27 cellular contexts compared by ENCODE assay signal in genomic region chrX:153881281-153881680, GRCh38. TPM values are rescaled to one million over a fixed set of nuclear protein-coding genes. Genes with fewer than 3 reads are reported as not detected.
A peak's percentile ranks its signal among the peaks of the same experiment; 100 is the strongest.
DNase-seq lines count a peak whose midpoint lies in the region; ATAC-seq and TF ChIP-seq lines count a peak whose summit lies in the region.
"Had no signal": no experiment of that assay in that cellular context is flagged by ENCODE, and none has a peak within 500 bp of the region (broad histone marks: within the 10 kb centered on the region; RNA-seq: fewer than 3 reads in every experiment).

No MANE protein-coding gene starts in this region.

- no peaks in the 10 kb centered on the region for H3K9me3 ChIP-seq in SJCRH30 (replicated peaks)
- H3K9me3 ChIP-seq in mesenchymal stem cell (ENCODE audit: control insufficient read depth, low read length) = no peaks in the 10 kb centered on the region
- no peaks in the 10 kb centered on the region for H3K9me3 ChIP-seq in CD4-positive, alpha-beta memory T cell (ENCODE audit: control insufficient read depth in 1 of 2, low read length in 2 of 2)
- H3K9me3 ChIP-seq in ovary = no peaks in the 10 kb centered on the region

- H2BK5ac ChIP-seq in mesenchymal stem cell (ENCODE audit: low read depth, low read length, poor library complexity, severe bottlenecking) = no peak overlapping the region

- WGBS in mesenchymal stem cell = 74% methylated on average over 6 of the region's 7 CpGs
- 62 to 75% (median 70%) methylated on average over 7 of the region's 7 CpGs for WGBS in ovary, 3 donors

- no peak overlapping the region for H3K23ac ChIP-seq in mesenchymal stem cell (ENCODE audit: low read length in 2 of 2)

- no peak overlapping the region for H3K4me3 Mint-ChIP-seq in stimulated activated naive B cell treated with anti-CD40 and anti-IgM and Interleukin-4, amounts not matched to agents 10 μg/mL and 1 μg/mL and 100 μg/mL, for 72 hours
- H3K4me3 Mint-ChIP-seq in CD4-positive, alpha-beta memory T cell = no peak overlapping the region
- H3K4me3 Mint-ChIP-seq: CD4-positive, alpha-beta T cell had no signal

- no peak overlapping the region for H4K8ac ChIP-seq in mesenchymal stem cell (ENCODE audit: low read length)

- no peak overlapping the region for H2AK5ac ChIP-seq in mesenchymal stem cell (ENCODE audit: low read length, severe bottlenecking)

- H2AFZ ChIP-seq in mesenchymal stem cell (ENCODE audit: low read depth, low read length) = no peak overlapping the region
- H2AFZ ChIP-seq: PC-9 had no signal

- peaks cover 0 to 2% of the 10 kb centered on the region in 2 donors for H3K36me3 Mint-ChIP-seq in stimulated activated naive B cell treated with anti-CD40 and anti-IgM and Interleukin-4, amounts not matched to agents 10 μg/mL and 1 μg/mL and 100 μg/mL, for 72 hours
- H3K36me3 Mint-ChIP-seq in CD4-positive, alpha-beta memory T cell = no peaks in the 10 kb centered on the region

- H3K79me1 ChIP-seq in mesenchymal stem cell (replicated peaks; ENCODE audit: low read length, poor library complexity, severe bottlenecking) = peaks cover 3% of the 10 kb centered on the region

- peaks cover 50% of the 10 kb centered on the region for H3K4me1 ChIP-seq in SJCRH30
- H3K4me1 ChIP-seq in mesenchymal stem cell (ENCODE audit: control insufficient read depth, insufficient read depth, low read depth, low read length) = peaks cover 67% of the 10 kb centered on the region
- peaks cover 9% of the 10 kb centered on the region for H3K4me1 ChIP-seq in CD4-positive, alpha-beta memory T cell (ENCODE audit: insufficient read depth, low read length)
- H3K4me1 ChIP-seq in ovary (ENCODE audit: insufficient read depth) = no peaks in the 10 kb centered on the region

- H4K91ac ChIP-seq in mesenchymal stem cell (ENCODE audit: low read length) = no peak overlapping the region

- CTCF ChIA-PET in CD4-positive, alpha-beta memory T cell (lab: Charles Lee; ENCODE audit: partially characterized antibody) = no interaction called here

- no peak overlapping the region for H3K14ac ChIP-seq in mesenchymal stem cell (ENCODE audit: low read length in 2 of 2)

- H3K4ac ChIP-seq in mesenchymal stem cell (ENCODE audit: low read depth in 1 of 2, low read length in 2 of 2) = no peak overlapping the region

- no peak for TF ChIP-seq CTCF in ovary (IDR thresholded peaks at IDR 0.05)

- H3K27ac Mint-ChIP-seq in stimulated activated naive B cell treated with anti-CD40 and anti-IgM and Interleukin-4, amounts not matched to agents 10 μg/mL and 1 μg/mL and 100 μg/mL, for 72 hours = no peak overlapping the region
- no peak overlapping the region for H3K27ac Mint-ChIP-seq in CD4-positive, alpha-beta memory T cell
- H3K27ac Mint-ChIP-seq: CD4-positive, alpha-beta T cell had no signal

- intact Hi-C loops in CD4-positive, alpha-beta memory T cell (cut with micrococcal nuclease) = loop anchor here (10.0 kb wide), 1 partner anchor 56 kb away; no protein-coding TSS in a partner anchor
- intact Hi-C loops in ovary (cut with DNase I) = no loop called here

- H3K4me2 ChIP-seq in mesenchymal stem cell (ENCODE audit: low read length, poor library complexity, severe bottlenecking) = no peak overlapping the region
- H3K4me2 ChIP-seq: PC-9 had no signal

- H3K36me3 ChIP-seq in SJCRH30 (no peaks in the 10 kb centered on the region), mesenchymal stem cell (ENCODE audit: control insufficient read depth in 1 of 2, insufficient read depth in 2 of 2, low read depth in 1 of 2, low read length in 2 of 2) (peaks cover 0 to 19% of the 10 kb centered on the region in 2 experiments), ovary (no peaks in the 10 kb centered on the region)
- H3K36me3 ChIP-seq in CD4-positive, alpha-beta memory T cell (ENCODE audit: insufficient read depth, low read length) = no peaks in the 10 kb centered on the region

- TF ChIP-seq POLR2A in ovary (IDR thresholded peaks at IDR 0.05) = no peak

- peaks cover 27 to 30% of the 10 kb centered on the region in 2 donors for H3K4me1 Mint-ChIP-seq in stimulated activated naive B cell treated with anti-CD40 and anti-IgM and Interleukin-4, amounts not matched to agents 10 μg/mL and 1 μg/mL and 100 μg/mL, for 72 hours
- H3K4me1 Mint-ChIP-seq in CD4-positive, alpha-beta memory T cell = peaks cover 3 to 30% (median 6%) of the 10 kb centered on the region in 4 donors

- peak overlapping the region; percentile 92 for H3K27ac ChIP-seq in SJCRH30
- H3K27ac ChIP-seq in mesenchymal stem cell (ENCODE audit: low read length, poor library complexity, severe bottlenecking) = peak overlapping the region; percentile 74
- no peak overlapping the region for H3K27ac ChIP-seq in CD4-positive, alpha-beta memory T cell (ENCODE audit: low read depth, low read length)
- no peak overlapping the region for H3K27ac ChIP-seq in ovary
- H3K27ac ChIP-seq: PC-9 had no signal

- peak overlapping the region in 1 of 2 experiments; percentile 57 for H3K18ac ChIP-seq in mesenchymal stem cell (ENCODE audit: low read depth in 1 of 2, low read length in 2 of 2)

- POLR2A ChIA-PET in CD4-positive, alpha-beta memory T cell (lab: Charles Lee; ENCODE audit: partially characterized antibody) = no interaction called here

- no peak overlapping the region for H3K9ac ChIP-seq in mesenchymal stem cell (ENCODE audit: low read length)

- peaks cover 38 to 49% of the 10 kb centered on the region in 2 donors for H3K27me3 Mint-ChIP-seq in stimulated activated naive B cell treated with anti-CD40 and anti-IgM and Interleukin-4, amounts not matched to agents 10 μg/mL and 1 μg/mL and 100 μg/mL, for 72 hours
- peaks cover 10 to 11% of the 10 kb centered on the region in 2 donors for H3K27me3 Mint-ChIP-seq in CD4-positive, alpha-beta memory T cell

- H3K27me3 ChIP-seq in SJCRH30 (no peaks in the 10 kb centered on the region), mesenchymal stem cell (ENCODE audit: control insufficient read depth in 1 of 2, insufficient read depth in 1 of 2, low read length in 2 of 2) (peaks cover 0 to 84% of the 10 kb centered on the region in 2 experiments), ovary (no peaks in the 10 kb centered on the region)
- peaks cover 5% of the 10 kb centered on the region for H3K27me3 ChIP-seq in CD4-positive, alpha-beta memory T cell (ENCODE audit: insufficient read depth, low read length)

- no peak for TF ChIP-seq EP300 in ovary (IDR thresholded peaks at IDR 0.05)

- peak overlapping the region; percentile 49 for H2BK120ac ChIP-seq in mesenchymal stem cell (ENCODE audit: low read depth, low read length)

- no peak overlapping the region for H2BK15ac ChIP-seq in mesenchymal stem cell (ENCODE audit: low read depth, poor library complexity, severe bottlenecking)

- no peak for ATAC-seq in stimulated activated naive B cell treated with anti-CD40 and anti-IgM and Interleukin-4, amounts not matched to agents 10 μg/mL and 1 μg/mL and 100 μg/mL, for 72 hours (replicated peaks)
- ATAC-seq: SK-N-SH treated with all-trans-retinoic acid at 6 μM for 48 hours had no signal

- DNase-seq in NCI-H82 (lab: John Stamatoyannopoulos, UW) (peak; percentile 27), NCI-H82 treated with DMSO at 0.1 percent for 48 hours (lab: John Stamatoyannopoulos, UW; ENCODE audit: unreplicated experiment) (no peak), SJCRH30 (no peak), mesenchymal stem cell (no peak), ovary (no peak)
- DNase-seq in stimulated activated naive B cell treated with anti-CD40 and anti-IgM and Interleukin-4, amounts not matched to agents 10 μg/mL and 1 μg/mL and 100 μg/mL, for 72 hours = no peak
- no peak for DNase-seq in CD4-positive, alpha-beta memory T cell
- DNase-seq: 8988T; ACHN; CD4-positive, alpha-beta T cell; COR-L47; DMS79; GF-D8; GOT3; HCEC 1CT; KBM-7; NCI-H1105 treated with DMSO at 0.1 percent for 48 hours; NCI-H1930; NCI-H2107; NCI-H446; NCI-H524 treated with DMSO at 0.1 percent for 48 hours; NCI-H774; PC-9 had no signal

- H2BK12ac ChIP-seq in mesenchymal stem cell (ENCODE audit: low read length in 2 of 2) = peak overlapping the region; percentile 39 to 42

- H3K4me3 ChIP-seq in SJCRH30 (no peak overlapping the region), mesenchymal stem cell (ENCODE audit: insufficient read depth in 1 of 2, low read depth in 1 of 2, low read length in 2 of 2) (no peak overlapping the region), ovary (no peak overlapping the region)
- H3K4me3 ChIP-seq in CD4-positive, alpha-beta memory T cell (ENCODE audit: low read length in 2 of 2) = no peak overlapping the region
- H3K4me3 ChIP-seq: PC-9 had no signal

- no peaks in the 10 kb centered on the region for H3K9me3 Mint-ChIP-seq in stimulated activated naive B cell treated with anti-CD40 and anti-IgM and Interleukin-4, amounts not matched to agents 10 μg/mL and 1 μg/mL and 100 μg/mL, for 72 hours
- H3K9me3 Mint-ChIP-seq in CD4-positive, alpha-beta memory T cell = peaks cover 0 to 5% (median 0%) of the 10 kb centered on the region in 8 donors
- H3K9me3 Mint-ChIP-seq: CD4-positive, alpha-beta T cell had no signal

RNA-seq across cellular contexts. Expression of gene L1CAM, which starts 4.7 kb away (rescaled TPM):
- total RNA-seq in SJCRH30 (2014; rRNA removed; shearing (Covaris generic)) = 14.2 and 14.7 TPM in 2 replicates
- 25.9 TPM for polyA plus RNA-seq in mesenchymal stem cell (2013, experiment 1 of 2)
- 25.0 TPM for polyA plus RNA-seq in mesenchymal stem cell (2013, experiment 2 of 2)
- 1 to 10 TPM; 1.0 to 1.8 TPM for total RNA-seq in CD4-positive, alpha-beta memory T cell
- polyA plus RNA-seq in CD4-positive, alpha-beta memory T cell = under 1 TPM; 0.26 to 0.57 TPM
- 1 to 10 TPM in 3 of 7 donors, under 1 TPM in 3, not detected in 1; 0.36 to 3.0 (median 1.1) TPM for total RNA-seq in ovary
- polyA plus RNA-seq in ovary = 1 to 10 TPM in 1 of 2 donors, under 1 TPM in 1; 0.63 to 1.1 TPM

RNA-seq across cellular contexts. Expression of gene AVPR2, which starts 23.2 kb away (rescaled TPM):
- total RNA-seq in SJCRH30 (2014; rRNA removed; shearing (Covaris generic)) = not detected in 2 replicates
- not detected for polyA plus RNA-seq in mesenchymal stem cell (2013, experiment 1 of 2)
- not detected for polyA plus RNA-seq in mesenchymal stem cell (2013, experiment 2 of 2)
- not detected for total RNA-seq in CD4-positive, alpha-beta memory T cell
- under 1 TPM in 1 of 2 donors, not detected in 1; 0.15 TPM for polyA plus RNA-seq in CD4-positive, alpha-beta memory T cell
- total RNA-seq in ovary = 1 to 10 TPM in 1 of 7 donors, under 1 TPM in 4, not detected in 2; 0.34 to 1.5 (median 0.50) TPM
- polyA plus RNA-seq in ovary = 1 to 10 TPM in 1 of 2 donors, not detected in 1; 1.3 TPM
- total RNA-seq: CD4-positive, alpha-beta T cell; LHCN-M2; MCF 10A had no signal
- polyA plus RNA-seq: BJ had no signal

RNA-seq across cellular contexts. Expression of gene ARHGAP4, which starts 44.8 kb away (rescaled TPM):
- total RNA-seq in SJCRH30 (2014; rRNA removed; shearing (Covaris generic)) = 7.7 and 8.2 TPM in 2 replicates
- 0.83 TPM for polyA plus RNA-seq in mesenchymal stem cell (2013, experiment 1 of 2)
- 1.1 TPM for polyA plus RNA-seq in mesenchymal stem cell (2013, experiment 2 of 2)
- total RNA-seq in CD4-positive, alpha-beta memory T cell = 100 to 1,000 TPM; 327 to 330 TPM
- polyA plus RNA-seq in CD4-positive, alpha-beta memory T cell = 100 to 1,000 TPM in 1 of 2 donors, 10 to 100 TPM in 1; 65.4 to 117 TPM
- total RNA-seq in ovary = 10 to 100 TPM in 5 of 7 donors, 1 to 10 TPM in 2; 7.0 to 22.3 (median 11.4) TPM
- 10 to 100 TPM in 1 of 2 donors, 1 to 10 TPM in 1; 1.2 to 14.7 TPM for polyA plus RNA-seq in ovary

RNA-seq across cellular contexts. Expression of gene PDZD4, which starts 50.9 kb away (rescaled TPM):
- 7.1 and 9.1 TPM in 2 replicates for total RNA-seq in SJCRH30 (2014; rRNA removed; shearing (Covaris generic))
- 0.47 TPM for polyA plus RNA-seq in mesenchymal stem cell (2013, experiment 1 of 2)
- 0.40 TPM for polyA plus RNA-seq in mesenchymal stem cell (2013, experiment 2 of 2)
- total RNA-seq in CD4-positive, alpha-beta memory T cell = 1 to 10 TPM; 4.4 to 5.0 TPM
- 1 to 10 TPM in 1 of 2 donors, under 1 TPM in 1; 0.47 to 2.7 TPM for polyA plus RNA-seq in CD4-positive, alpha-beta memory T cell
- total RNA-seq in ovary = 1 to 10 TPM in 4 of 7 donors, under 1 TPM in 3; 0.73 to 8.6 (median 2.7) TPM
- polyA plus RNA-seq in ovary = 1 to 10 TPM; 2.0 to 2.2 TPM
- total RNA-seq: MCF 10A had no signal

RNA-seq across cellular contexts. Expression of gene NAA10, which starts 53.6 kb away (rescaled TPM):
- total RNA-seq in SJCRH30 (2014; rRNA removed; shearing (Covaris generic)) = 58.6 and 69.6 TPM in 2 replicates
- polyA plus RNA-seq in mesenchymal stem cell (2013, experiment 1 of 2) = 173 TPM
- 171 TPM for polyA plus RNA-seq in mesenchymal stem cell (2013, experiment 2 of 2)
- total RNA-seq in CD4-positive, alpha-beta memory T cell = 10 to 100 TPM; 88.9 to 94.9 TPM
- polyA plus RNA-seq in CD4-positive, alpha-beta memory T cell = 10 to 100 TPM; 57.6 to 96.3 TPM
- total RNA-seq in ovary = 10 to 100 TPM; 36.7 to 95.5 (median 64.2) TPM
- polyA plus RNA-seq in ovary = 10 to 100 TPM; 64.9 to 87.3 TPM

Comparison
In these comparisons a context has a peak if more than half of its experiments do, and no peak if none do; other contexts are left out.
1. H3K27ac ChIP-seq: peak in SJCRH30 (single experiment) and mesenchymal stem cell (single experiment); none in CD4-positive, alpha-beta memory T cell (single experiment) and ovary (0 of 2).
2. RNA of gene ARHGAP4, which starts 44.8 kb away (total RNA-seq): 327 to 330 TPM in CD4-positive, alpha-beta memory T cell; 7.0 to 22.3 TPM in ovary and 7.7 to 8.2 TPM in SJCRH30; every median in the first group is over 10 times any median in the second.